ENCODE assay signal across 1 cellular context in genomic region chr19:44113784-44114390, GRCh38.
TF ChIP-seq lines count a peak whose summit lies in the region.

No MANE protein-coding gene starts in this region.

TF ChIP-seq in IMR-90, 13 proteins besides CTCF, POLR2A, EP300 and RAD21 (continued from another document):
- TF ChIP-seq MXI1 (IDR thresholded peaks at IDR 0.05; ENCODE audit: borderline replicate concordance, low read depth, low read length) (no peak), CHD1 (IDR thresholded peaks at IDR 0.05; ENCODE audit: low read depth, low read length) (no peak), BHLHE40 (IDR thresholded peaks at IDR 0.05; ENCODE audit: low read depth, low read length) (no peak), FOS (IDR thresholded peaks at IDR 0.05; ENCODE audit: low read depth, low read length) (no peak), ELK1 (IDR thresholded peaks at IDR 0.05; ENCODE audit: borderline replicate concordance, low read depth, low read length) (no peak)
TF ChIP-seq in IMR-90: peak in this region for 0.
